22 cellular contexts compared by ENCODE assay signal in the genomic region with DNA sequence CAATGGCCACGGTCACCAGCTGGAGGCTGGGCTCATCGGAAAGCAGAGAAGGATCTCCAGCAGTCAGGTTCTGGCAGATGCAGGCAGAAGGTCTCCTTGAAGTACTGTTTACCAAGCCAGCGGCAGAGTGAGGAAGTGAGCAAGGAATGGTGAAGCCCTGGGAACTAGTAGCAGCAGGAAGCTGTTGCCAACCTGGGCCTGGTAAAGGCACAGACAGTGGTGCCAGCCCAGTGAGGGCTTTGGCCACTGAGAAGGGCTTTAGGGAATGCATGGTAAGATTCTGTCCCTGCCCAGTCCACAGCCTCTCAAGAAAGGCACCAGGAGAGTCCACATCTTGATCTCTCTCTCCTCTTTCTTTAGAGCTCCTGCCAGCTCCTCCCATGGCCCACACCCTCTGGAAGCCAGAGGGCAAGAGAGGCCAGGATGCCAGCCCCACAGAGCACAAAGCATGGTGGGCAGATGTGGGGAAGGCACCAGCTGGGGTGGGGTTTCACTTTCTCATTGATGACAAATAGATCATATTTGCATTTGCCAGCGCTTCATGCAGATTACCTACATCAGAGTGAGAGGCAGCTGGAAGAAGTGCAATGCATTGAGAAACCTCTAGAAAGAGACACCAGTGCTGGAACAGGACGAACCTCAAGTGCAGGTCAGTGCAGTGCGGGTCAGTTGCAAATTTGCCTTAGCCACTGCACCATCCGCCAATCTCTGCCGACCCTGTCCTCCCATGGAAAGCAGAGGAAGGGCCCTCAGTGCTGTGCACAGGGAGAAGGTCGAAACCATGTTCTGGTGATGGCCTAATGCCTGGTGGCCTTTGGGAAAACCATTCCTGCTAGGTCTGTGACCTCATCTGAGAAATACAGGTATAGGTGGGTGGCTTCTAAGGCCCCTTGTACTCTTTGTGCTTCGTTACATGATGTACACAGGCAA.
DNase-seq lines count a peak whose midpoint lies in the region; ATAC-seq and TF ChIP-seq lines count a peak whose summit lies in the region.
"Had no signal": no experiment of that assay in that cellular context is flagged by ENCODE, and none has a peak within 500 bp of the region (broad histone marks: within the 10 kb centered on the region; RNA-seq: fewer than 3 reads in every experiment).

No MANE protein-coding gene starts in this region.

- no TSS peak for BruUV-seq in Caco-2 (replicated peaks; lab: Mats Ljungman, UMichigan)

- H4K20me1 ChIP-seq in DND-41 (ENCODE audit: insufficient read depth, low read length): no peaks in the 10 kb centered on the region
- H4K20me1 ChIP-seq: BLaER1 treated with 17β-estradiol and CSF1 and Interleukin-3, amounts not matched to agents 10 nM and 100 nM had no signal

- intact Hi-C loops in esophagus muscularis mucosa (cut with DNase I) (no loop called here), Caco-2 (cut with micrococcal nuclease; ENCODE audit: unreplicated experiment) (no loop called here), Right ventricle myocardium superior (cut with DNase I) (no loop called here)
- intact Hi-C loops in activated T-helper 2 cell treated with anti-CD3 and anti-CD28 coated beads, Interferon-gamma antibody, Interleukin-2, Interleukin-4, amounts not matched to agents 10 μg/mL and 5 μg/mL and 100 μg/mL, durations not matched to agents 14 hours and 24 hours and 36 hours (cut with micrococcal nuclease): no loop called here

- H3K9me3 Mint-ChIP-seq in type B pancreatic cell (no peaks in the 10 kb centered on the region), Caco-2 (ENCODE audit: unreplicated experiment) (no peaks in the 10 kb centered on the region)
- no peaks in the 10 kb centered on the region for H3K9me3 Mint-ChIP-seq in activated T-helper 2 cell treated with anti-CD3 and anti-CD28 coated beads, Interferon-gamma antibody, Interleukin-2, Interleukin-4, amounts not matched to agents 10 μg/mL and 5 μg/mL and 100 μg/mL, durations not matched to agents 14 hours and 24 hours and 36 hours
- H3K9me3 Mint-ChIP-seq: H9 had no signal

- no peak for TF ChIP-seq EP300 in esophagus muscularis mucosa (IDR thresholded peaks at IDR 0.05)

- WGBS in esophagus muscularis mucosa: 91% methylated on average over 10 of the region's 10 CpGs

- H3K4me2 ChIP-seq in DND-41 (ENCODE audit: insufficient read depth, low read length): no peak overlapping the region
- H3K4me2 ChIP-seq: A549; BLaER1 treated with 17β-estradiol and CSF1 and Interleukin-3, amounts not matched to agents 10 nM and 100 nM had no signal

- POLR2A ChIA-PET in Caco-2 (lab: Charles Lee): no interaction called here

- H3K4me3 ChIP-seq in DND-41 (ENCODE audit: low read depth in 1 of 2, low read length in 2 of 2): no peak overlapping the region
- no peak overlapping the region for H3K4me3 ChIP-seq in esophagus muscularis mucosa
- H3K4me3 ChIP-seq in Caco-2 (ENCODE audit: low read depth, low read length): no peak overlapping the region
- H3K4me3 ChIP-seq: A549; BLaER1 treated with 17β-estradiol and CSF1 and Interleukin-3, amounts not matched to agents 10 nM and 100 nM; GM23248 had no signal

- H3K27me3 Mint-ChIP-seq in type B pancreatic cell (no peaks in the 10 kb centered on the region), Caco-2 (ENCODE audit: insufficient read depth, unreplicated experiment) (peaks cover 23% of the 10 kb centered on the region)
- H3K27me3 Mint-ChIP-seq in activated T-helper 2 cell treated with anti-CD3 and anti-CD28 coated beads, Interferon-gamma antibody, Interleukin-2, Interleukin-4, amounts not matched to agents 10 μg/mL and 5 μg/mL and 100 μg/mL, durations not matched to agents 14 hours and 24 hours and 36 hours (ENCODE audit: low read depth): no peaks in the 10 kb centered on the region

- CTCF ChIA-PET in Caco-2 (lab: Charles Lee): no interaction called here

- no peak for TF ChIP-seq POLR2A in esophagus muscularis mucosa (IDR thresholded peaks at IDR 0.05; ENCODE audit: low read depth)

- ATAC-seq in DND-41 (ENCODE audit: insufficient read depth, low read depth) (0 out of 3 replicates have a peak, but pooled peaks have one; percentile 24), Right ventricle myocardium superior (ENCODE audit: poor library complexity) (no peak)
- ATAC-seq: A549, HCT116 had no signal

- H3K27me3 ChIP-seq in DND-41 (ENCODE audit: insufficient read depth, low read length, poor library complexity) (no peaks in the 10 kb centered on the region), esophagus muscularis mucosa (no peaks in the 10 kb centered on the region), Caco-2 (replicated peaks; ENCODE audit: control insufficient read depth, insufficient read depth, low read length) (no peaks in the 10 kb centered on the region; the same call in 1 of the 2 replicates)
- H3K27me3 ChIP-seq: BE2C; BLaER1 treated with 17β-estradiol and CSF1 and Interleukin-3, amounts not matched to agents 10 nM and 100 nM had no signal

- no peaks in the 10 kb centered on the region for H3K4me1 ChIP-seq in DND-41 (ENCODE audit: insufficient read depth, low read length)
- no peaks in the 10 kb centered on the region for H3K4me1 ChIP-seq in esophagus muscularis mucosa
- H3K4me1 ChIP-seq in Caco-2: no peaks in the 10 kb centered on the region
- H3K4me1 ChIP-seq: A549, BE2C had no signal

- no peak overlapping the region; the same call in 1 of the 2 replicates for H2AFZ ChIP-seq in DND-41 (ENCODE audit: low read depth, low read length)
- H2AFZ ChIP-seq: GM23248 had no signal

- H3K27ac ChIP-seq in DND-41 (ENCODE audit: low read length): no peak overlapping the region
- no peak overlapping the region for H3K27ac ChIP-seq in esophagus muscularis mucosa (replicated peaks in 1 of 4)
- H3K27ac ChIP-seq: A549; BLaER1 treated with 17β-estradiol and CSF1 and Interleukin-3, amounts not matched to agents 10 nM and 100 nM; GM23248 had no signal

- H3K4me3 Mint-ChIP-seq in type B pancreatic cell (no peak overlapping the region), Caco-2 (ENCODE audit: unreplicated experiment) (no peak overlapping the region)
- H3K4me3 Mint-ChIP-seq in activated T-helper 2 cell treated with anti-CD3 and anti-CD28 coated beads, Interferon-gamma antibody, Interleukin-2, Interleukin-4, amounts not matched to agents 10 μg/mL and 5 μg/mL and 100 μg/mL, durations not matched to agents 14 hours and 24 hours and 36 hours (ENCODE audit: low read depth): no peak overlapping the region
- H3K4me3 Mint-ChIP-seq: CD14-positive monocyte; CD4-positive, alpha-beta T cell; CD8-positive, alpha-beta memory T cell; H9 had no signal

- no peaks in the 10 kb centered on the region for H3K4me1 Mint-ChIP-seq in type B pancreatic cell (ENCODE audit: unreplicated experiment)
- no peaks in the 10 kb centered on the region for H3K4me1 Mint-ChIP-seq in Caco-2 (ENCODE audit: low read depth, unreplicated experiment)
- no peaks in the 10 kb centered on the region for H3K4me1 Mint-ChIP-seq in activated T-helper 2 cell treated with anti-CD3 and anti-CD28 coated beads, Interferon-gamma antibody, Interleukin-2, Interleukin-4, amounts not matched to agents 10 μg/mL and 5 μg/mL and 100 μg/mL, durations not matched to agents 14 hours and 24 hours and 36 hours (ENCODE audit: low read depth)
- H3K4me1 Mint-ChIP-seq: CD14-positive monocyte; CD8-positive, alpha-beta memory T cell; H9 had no signal

- H3K27ac Mint-ChIP-seq in type B pancreatic cell: no peak overlapping the region
- no peak overlapping the region for H3K27ac Mint-ChIP-seq in Caco-2 (ENCODE audit: unreplicated experiment)
- no peak overlapping the region for H3K27ac Mint-ChIP-seq in activated T-helper 2 cell treated with anti-CD3 and anti-CD28 coated beads, Interferon-gamma antibody, Interleukin-2, Interleukin-4, amounts not matched to agents 10 μg/mL and 5 μg/mL and 100 μg/mL, durations not matched to agents 14 hours and 24 hours and 36 hours
- H3K27ac Mint-ChIP-seq: CD4-positive, alpha-beta T cell; CD8-positive, alpha-beta memory T cell; H9 had no signal

- H3K9me3 ChIP-seq in DND-41 (ENCODE audit: insufficient read depth, low read length, severe bottlenecking) (no peaks in the 10 kb centered on the region), esophagus muscularis mucosa (no peaks in the 10 kb centered on the region), Caco-2 (no peaks in the 10 kb centered on the region)
- H3K9me3 ChIP-seq: A549; BE2C; BLaER1 treated with 17β-estradiol and CSF1 and Interleukin-3, amounts not matched to agents 10 nM and 100 nM had no signal

- H3K36me3 Mint-ChIP-seq in type B pancreatic cell (no peaks in the 10 kb centered on the region), Caco-2 (ENCODE audit: insufficient read depth, unreplicated experiment) (no peaks in the 10 kb centered on the region)
- no peaks in the 10 kb centered on the region for H3K36me3 Mint-ChIP-seq in activated T-helper 2 cell treated with anti-CD3 and anti-CD28 coated beads, Interferon-gamma antibody, Interleukin-2, Interleukin-4, amounts not matched to agents 10 μg/mL and 5 μg/mL and 100 μg/mL, durations not matched to agents 14 hours and 24 hours and 36 hours (ENCODE audit: low read depth)
- H3K36me3 Mint-ChIP-seq: CD14-positive monocyte; CD8-positive, alpha-beta memory T cell had no signal

- H3K36me3 ChIP-seq in DND-41 (ENCODE audit: insufficient read depth, low read length): no peaks in the 10 kb centered on the region
- H3K36me3 ChIP-seq in esophagus muscularis mucosa: no peaks in the 10 kb centered on the region
- H3K36me3 ChIP-seq in Caco-2 (ENCODE audit: control insufficient read depth, insufficient read depth, low read length): no peaks in the 10 kb centered on the region
- H3K36me3 ChIP-seq: BE2C; BLaER1 treated with 17β-estradiol and CSF1 and Interleukin-3, amounts not matched to agents 10 nM and 100 nM had no signal

- TF ChIP-seq CTCF in DND-41 (IDR thresholded peaks at IDR 0.05; ENCODE audit: borderline replicate concordance, extremely low read depth, low read length, poor library complexity, severe bottlenecking) (no peak), esophagus muscularis mucosa (IDR thresholded peaks at IDR 0.05) (no peak), type B pancreatic cell (conservative IDR thresholded peaks at IDR 0.05) (no peak), Caco-2 (IDR thresholded peaks at IDR 0.05; ENCODE audit: insufficient read depth in 1 of 2, low read depth in 1 of 2, low read length in 1 of 2, severe bottlenecking in 1 of 2, unreplicated experiment in 1 of 2) (no peak)

- no peak overlapping the region for H3K9ac ChIP-seq in DND-41 (ENCODE audit: low read depth, low read length)
- H3K9ac ChIP-seq: BLaER1 treated with 17β-estradiol and CSF1 and Interleukin-3, amounts not matched to agents 10 nM and 100 nM; GM23248 had no signal

- no peak for DNase-seq in DND-41
- peak; percentile 1 for DNase-seq in NCI-H2029 treated with DMSO at 0.1 percent for 48 hours (lab: John Stamatoyannopoulos, UW)
- peak; percentile 86 for DNase-seq in esophagus muscularis mucosa (ENCODE audit: extremely low spot score)
- DNase-seq in type B pancreatic cell (ENCODE audit: extremely low spot score, unreplicated experiment): peak; percentile 31
- no peak for DNase-seq in Caco-2
- no peak for DNase-seq in Right ventricle myocardium superior
- DNase-seq in activated T-helper 2 cell treated with anti-CD3 and anti-CD28 coated beads, Interferon-gamma antibody, Interleukin-2, Interleukin-4, amounts not matched to agents 10 μg/mL and 5 μg/mL and 100 μg/mL, durations not matched to agents 14 hours and 24 hours and 36 hours (ENCODE audit: low spot score): no peak
- DNase-seq: 8988T; ACHN; AML-193; BE2C; Calu3; CD4-positive, alpha-beta T cell; CD8-positive, alpha-beta memory T cell; DMS53; DMS79 treated with DMSO at 0.1 percent for 48 hours; GM23248; H9 had no signal

- H3K79me2 ChIP-seq in DND-41 (ENCODE audit: insufficient read depth, low read length): no peaks in the 10 kb centered on the region

Comparison
In these comparisons a context has a peak if more than half of its experiments do, and no peak if none do; other contexts are left out.
1. DNase-seq: peak in NCI-H2029 treated with DMSO at 0.1 percent for 48 hours (single experiment), esophagus muscularis mucosa (single experiment) and type B pancreatic cell (single experiment); none in DND-41 (single experiment), Caco-2 (0 of 2), Right ventricle myocardium superior (single experiment) and activated T-helper 2 cell treated with anti-CD3 and anti-CD28 coated beads, Interferon-gamma antibody, Interleukin-2, Interleukin-4, amounts not matched to agents 10 μg/mL and 5 μg/mL and 100 μg/mL, durations not matched to agents 14 hours and 24 hours and 36 hours (single experiment).